In genomic region chr3:109241459-109241858, GRCh38 we compare ENCODE assay signal across 24 cellular contexts.
"Had no signal": no experiment of that assay in that cellular context is flagged by ENCODE, and none has a peak within 500 bp of the region (broad histone marks: within the 10 kb centered on the region; RNA-seq: fewer than 3 reads in every experiment).

No MANE protein-coding gene starts in this region.

- H3K4me1 Mint-ChIP-seq: activated naive CD4-positive, alpha-beta T cell treated with anti-CD3 and anti-CD28 coated beads, Interleukin-2, amount 50 U/mL, for 24 hours had no signal

- H3K27me3 ChIP-seq: body of pancreas, neutrophil, ovary, thyroid gland, upper lobe of right lung had no signal

- H3K4me3 ChIP-seq: body of pancreas, left ventricle myocardium inferior, ovary, prostate gland, thyroid gland, upper lobe of right lung had no signal

- H3K4me3 Mint-ChIP-seq: activated CD8-positive, alpha-beta T cell treated with anti-CD3 and anti-CD28 coated beads, Interleukin-2, amount 10 ng/mL, durations not matched to agents 7 days and 5 days; activated naive CD4-positive, alpha-beta T cell treated with anti-CD3 and anti-CD28 coated beads, Interleukin-2, amount 50 U/mL, for 24 hours; activated T-helper 1 cell treated with anti-CD3 and anti-CD28 coated beads, Interleukin-12 subunit alpha, Interleukin-12 subunit beta, Interleukin-2, Interleukin-4 antibody, amounts not matched to agents 30 ng/mL and 10 ng/mL and 1 ng/mL, durations not matched to agents 14 hours and 24 hours and 36 hours; naive thymus-derived CD8-positive, alpha-beta T cell; stimulated activated naive CD8-positive, alpha-beta T cell treated with anti-CD3 and anti-CD28 coated beads, Interleukin-15, Interleukin-2, amounts not matched to agents 100 ng/mL and 50 ng/mL, for 24 hours; T-helper 2 cell treated with Interferon-gamma antibody and Interleukin-4, amounts not matched to agents 5 μg/mL and 100 μg/mL, for 36 hours had no signal

- DNase-seq: activated CD4-positive, alpha-beta T cell treated with anti-CD3 and anti-CD28 coated beads, Interleukin-2, amount 50 U/mL, for 1 hour; activated CD4-positive, CD25-positive, alpha-beta regulatory T cell treated with anti-CD3 and anti-CD28 coated beads, Interleukin-2, amount 50 U/mL, for 72 hours; activated CD8-positive, alpha-beta T cell treated with anti-CD3 and anti-CD28 coated beads, Interleukin-2, amount 10 ng/mL, durations not matched to agents 7 days and 5 days; activated gamma-delta T cell; anterior cingulate cortex; body of pancreas; effector CD4-positive, alpha-beta T cell; foreskin fibroblast; kidney glomerular epithelial cell; left ventricle myocardium inferior; naive thymus-derived CD8-positive, alpha-beta T cell; ovary; stimulated activated CD4-positive, alpha-beta T cell treated with anti-CD3 and anti-CD28 coated beads, Interleukin-12 subunit alpha, Interleukin-12 subunit beta, amount 100 ng/mL, for 4 hours; stimulated activated CD4-positive, alpha-beta T cell treated with anti-CD3 and anti-CD28 coated beads, Interleukin-4, amount 100 ng/mL, for 4 hours; substantia nigra; thyroid gland; upper lobe of right lung had no signal

- H3K27ac Mint-ChIP-seq: activated CD8-positive, alpha-beta T cell treated with anti-CD3 and anti-CD28 coated beads, Interleukin-2, amount 10 ng/mL, durations not matched to agents 7 days and 5 days; activated T-helper 1 cell treated with anti-CD3 and anti-CD28 coated beads, Interleukin-12 subunit alpha, Interleukin-12 subunit beta, Interleukin-2, Interleukin-4 antibody, amounts not matched to agents 30 ng/mL and 10 ng/mL and 1 ng/mL, durations not matched to agents 14 hours and 24 hours and 36 hours; naive thymus-derived CD8-positive, alpha-beta T cell; stimulated activated naive CD8-positive, alpha-beta T cell treated with anti-CD3 and anti-CD28 coated beads, Interleukin-15, Interleukin-2, amounts not matched to agents 100 ng/mL and 50 ng/mL, for 24 hours; T-helper 2 cell treated with Interferon-gamma antibody and Interleukin-4, amounts not matched to agents 5 μg/mL and 100 μg/mL, for 36 hours had no signal

- H3K9me3 Mint-ChIP-seq: activated T-helper 1 cell treated with anti-CD3 and anti-CD28 coated beads, Interleukin-12 subunit alpha, Interleukin-12 subunit beta, Interleukin-2, Interleukin-4 antibody, amounts not matched to agents 30 ng/mL and 10 ng/mL and 1 ng/mL, durations not matched to agents 14 hours and 24 hours and 36 hours had no signal

- H3K4me1 ChIP-seq: body of pancreas, left ventricle myocardium inferior, prostate gland, thyroid gland, upper lobe of right lung had no signal

- H3K36me3 ChIP-seq: left ventricle myocardium inferior, neutrophil, ovary, prostate gland, thyroid gland, upper lobe of right lung had no signal

- H3K27ac ChIP-seq: body of pancreas, left ventricle myocardium inferior, neutrophil, ovary, prostate gland, thyroid gland, upper lobe of right lung, VCaP had no signal

- H3K27me3 Mint-ChIP-seq: activated naive CD4-positive, alpha-beta T cell treated with anti-CD3 and anti-CD28 coated beads, Interleukin-2, amount 50 U/mL, for 24 hours; stimulated activated naive CD8-positive, alpha-beta T cell treated with anti-CD3 and anti-CD28 coated beads, Interleukin-15, Interleukin-2, amounts not matched to agents 100 ng/mL and 50 ng/mL, for 24 hours had no signal

- H3K9me3 ChIP-seq: body of pancreas, neutrophil, ovary, prostate gland, thyroid gland, upper lobe of right lung had no signal

- H3K36me3 Mint-ChIP-seq: activated naive CD4-positive, alpha-beta T cell treated with anti-CD3 and anti-CD28 coated beads, Interleukin-2, amount 50 U/mL, for 24 hours; naive thymus-derived CD8-positive, alpha-beta T cell had no signal
